1 cellular context compared by ENCODE assay signal in the genomic region with DNA sequence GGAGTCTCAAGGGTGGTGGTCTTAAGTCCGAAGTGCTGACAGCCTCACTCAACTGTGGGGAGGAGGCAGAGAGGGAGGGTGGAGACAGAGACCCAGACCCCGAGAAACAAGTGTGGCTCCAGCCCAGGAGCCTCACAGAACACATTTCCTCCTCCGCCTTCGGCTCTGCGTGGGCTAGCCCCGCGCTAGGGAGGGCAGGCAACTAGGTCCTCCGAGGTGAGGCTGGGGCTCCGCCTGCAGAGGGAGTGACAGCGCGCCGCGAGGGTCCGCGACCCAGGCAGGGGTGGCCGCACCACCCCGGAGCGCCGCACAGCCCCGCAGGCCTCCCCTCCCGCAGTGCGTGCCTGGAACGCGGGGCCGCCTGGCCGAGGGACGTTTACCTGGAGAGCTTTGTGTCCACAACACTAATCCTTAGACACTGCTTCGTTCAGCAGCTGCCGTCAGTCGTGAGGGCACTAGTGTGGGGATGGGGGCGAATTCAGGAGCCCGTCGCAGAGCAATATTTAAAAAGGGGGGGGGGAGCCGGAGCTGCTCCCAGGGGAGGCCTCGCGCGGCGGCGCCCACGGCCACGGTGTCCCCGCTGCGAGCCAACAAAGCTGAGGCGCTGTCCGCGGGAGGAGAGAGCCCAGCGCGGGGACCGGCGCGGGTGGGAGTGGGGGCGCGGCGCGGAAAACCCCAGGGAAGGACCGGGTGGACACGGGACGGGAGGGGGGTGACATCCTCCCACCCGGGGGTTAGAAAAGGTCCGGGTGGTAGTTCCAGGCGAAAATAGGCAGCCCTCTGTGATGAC.
A peak's percentile ranks its signal among the peaks of the same experiment; 100 is the strongest.
TF ChIP-seq lines count a peak whose summit lies in the region.

No MANE protein-coding gene starts in this region.

TF ChIP-seq in WTC11, 78 proteins besides CTCF, POLR2A, EP300 and RAD21 (continued from another document):
- TF ChIP-seq, protein P1, sequence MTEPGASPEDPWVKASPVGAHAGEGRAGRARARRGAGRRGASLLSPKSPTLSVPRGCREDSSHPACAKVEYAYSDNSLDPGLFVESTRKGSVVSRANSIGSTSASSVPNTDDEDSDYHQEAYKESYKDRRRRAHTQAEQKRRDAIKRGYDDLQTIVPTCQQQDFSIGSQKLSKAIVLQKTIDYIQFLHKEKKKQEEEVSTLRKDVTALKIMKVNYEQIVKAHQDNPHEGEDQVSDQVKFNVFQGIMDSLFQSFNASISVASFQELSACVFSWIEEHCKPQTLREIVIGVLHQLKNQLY (CRISPR knock-in tag; IDR thresholded peaks at IDR 0.05), result no peak
- TF ChIP-seq, protein P2, sequence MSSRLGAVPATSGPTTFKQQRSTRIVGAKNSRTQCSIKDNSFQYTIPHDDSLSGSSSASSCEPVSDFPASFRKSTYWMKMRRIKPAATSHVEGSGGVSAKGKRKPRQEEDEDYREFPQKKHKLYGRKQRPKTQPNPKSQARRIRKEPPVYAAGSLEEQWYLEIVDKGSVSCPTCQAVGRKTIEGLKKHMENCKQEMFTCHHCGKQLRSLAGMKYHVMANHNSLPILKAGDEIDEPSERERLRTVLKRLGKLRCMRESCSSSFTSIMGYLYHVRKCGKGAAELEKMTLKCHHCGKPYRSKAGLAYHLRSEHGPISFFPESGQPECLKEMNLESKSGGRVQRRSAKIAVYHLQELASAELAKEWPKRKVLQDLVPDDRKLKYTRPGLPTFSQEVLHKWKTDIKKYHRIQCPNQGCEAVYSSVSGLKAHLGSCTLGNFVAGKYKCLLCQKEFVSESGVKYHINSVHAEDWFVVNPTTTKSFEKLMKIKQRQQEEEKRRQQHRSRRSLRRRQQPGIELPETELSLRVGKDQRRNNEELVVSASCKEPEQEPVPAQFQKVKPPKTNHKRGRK (CRISPR knock-in tag; IDR thresholded peaks at IDR 0.05; ENCODE audit: borderline replicate concordance), result no peak
- TF ChIP-seq, protein P3, sequence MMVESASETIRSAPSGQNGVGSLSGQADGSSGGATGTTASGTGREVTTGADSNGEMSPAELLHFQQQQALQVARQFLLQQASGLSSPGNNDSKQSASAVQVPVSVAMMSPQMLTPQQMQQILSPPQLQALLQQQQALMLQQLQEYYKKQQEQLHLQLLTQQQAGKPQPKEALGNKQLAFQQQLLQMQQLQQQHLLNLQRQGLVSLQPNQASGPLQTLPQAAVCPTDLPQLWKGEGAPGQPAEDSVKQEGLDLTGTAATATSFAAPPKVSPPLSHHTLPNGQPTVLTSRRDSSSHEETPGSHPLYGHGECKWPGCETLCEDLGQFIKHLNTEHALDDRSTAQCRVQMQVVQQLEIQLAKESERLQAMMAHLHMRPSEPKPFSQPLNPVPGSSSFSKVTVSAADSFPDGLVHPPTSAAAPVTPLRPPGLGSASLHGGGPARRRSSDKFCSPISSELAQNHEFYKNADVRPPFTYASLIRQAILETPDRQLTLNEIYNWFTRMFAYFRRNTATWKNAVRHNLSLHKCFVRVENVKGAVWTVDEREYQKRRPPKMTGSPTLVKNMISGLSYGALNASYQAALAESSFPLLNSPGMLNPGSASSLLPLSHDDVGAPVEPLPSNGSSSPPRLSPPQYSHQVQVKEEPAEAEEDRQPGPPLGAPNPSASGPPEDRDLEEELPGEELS (CRISPR knock-in tag; IDR thresholded peaks at IDR 0.05), result 0 out of 2 replicates have a peak, but pooled peaks have one; percentile 17
- no peak for TF ChIP-seq CREB1 (CRISPR knock-in tag; IDR thresholded peaks at IDR 0.05)
- TF ChIP-seq, protein P4, sequence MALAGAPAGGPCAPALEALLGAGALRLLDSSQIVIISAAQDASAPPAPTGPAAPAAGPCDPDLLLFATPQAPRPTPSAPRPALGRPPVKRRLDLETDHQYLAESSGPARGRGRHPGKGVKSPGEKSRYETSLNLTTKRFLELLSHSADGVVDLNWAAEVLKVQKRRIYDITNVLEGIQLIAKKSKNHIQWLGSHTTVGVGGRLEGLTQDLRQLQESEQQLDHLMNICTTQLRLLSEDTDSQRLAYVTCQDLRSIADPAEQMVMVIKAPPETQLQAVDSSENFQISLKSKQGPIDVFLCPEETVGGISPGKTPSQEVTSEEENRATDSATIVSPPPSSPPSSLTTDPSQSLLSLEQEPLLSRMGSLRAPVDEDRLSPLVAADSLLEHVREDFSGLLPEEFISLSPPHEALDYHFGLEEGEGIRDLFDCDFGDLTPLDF (CRISPR knock-in tag; IDR thresholded peaks at IDR 0.05), result no peak
- TF ChIP-seq, protein P5, sequence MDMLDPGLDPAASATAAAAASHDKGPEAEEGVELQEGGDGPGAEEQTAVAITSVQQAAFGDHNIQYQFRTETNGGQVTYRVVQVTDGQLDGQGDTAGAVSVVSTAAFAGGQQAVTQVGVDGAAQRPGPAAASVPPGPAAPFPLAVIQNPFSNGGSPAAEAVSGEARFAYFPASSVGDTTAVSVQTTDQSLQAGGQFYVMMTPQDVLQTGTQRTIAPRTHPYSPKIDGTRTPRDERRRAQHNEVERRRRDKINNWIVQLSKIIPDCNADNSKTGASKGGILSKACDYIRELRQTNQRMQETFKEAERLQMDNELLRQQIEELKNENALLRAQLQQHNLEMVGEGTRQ (CRISPR knock-in tag; IDR thresholded peaks at IDR 0.05), result no peak
- no peak for TF ChIP-seq GRHL2 (CRISPR knock-in tag; IDR thresholded peaks at IDR 0.05; ENCODE audit: insufficient replicate concordance, severe bottlenecking)
- TF ChIP-seq JAZF1 (CRISPR knock-in tag; IDR thresholded peaks at IDR 0.05), result no peak
- no peak for TF ChIP-seq FOXP1 (CRISPR knock-in tag; IDR thresholded peaks at IDR 0.05; ENCODE audit: borderline replicate concordance)
